In genomic region chr11:31915867-31916266, GRCh38 we compare ENCODE assay signal across 1 cellular context.
TF ChIP-seq lines count a peak whose summit lies in the region.

No MANE protein-coding gene starts in this region.

TF ChIP-seq in HCT116, 20 proteins besides CTCF, POLR2A, EP300 and RAD21 (continued from another document):
- TF ChIP-seq ELF1 (IDR thresholded peaks at IDR 0.05; ENCODE audit: borderline replicate concordance, low read depth) (no peak), POLR2AphosphoS5 (IDR thresholded peaks at IDR 0.05; ENCODE audit: low read depth, low read length) (no peak), ZNF274 (IDR thresholded peaks at IDR 0.05; ENCODE audit: low read depth, low read length) (no peak), TCF7L2 (IDR thresholded peaks at IDR 0.05; ENCODE audit: borderline replicate concordance, extremely low read depth, insufficient read depth, insufficient read length) (no peak), EZH2phosphoT487 (IDR thresholded peaks at IDR 0.05; ENCODE audit: borderline replicate concordance) (no peak), SP1 (IDR thresholded peaks at IDR 0.05; ENCODE audit: low read depth) (no peak), ATF3 (IDR thresholded peaks at IDR 0.05) (no peak)
